ENCODE assay signal across 15 cellular contexts in the genomic region with DNA sequence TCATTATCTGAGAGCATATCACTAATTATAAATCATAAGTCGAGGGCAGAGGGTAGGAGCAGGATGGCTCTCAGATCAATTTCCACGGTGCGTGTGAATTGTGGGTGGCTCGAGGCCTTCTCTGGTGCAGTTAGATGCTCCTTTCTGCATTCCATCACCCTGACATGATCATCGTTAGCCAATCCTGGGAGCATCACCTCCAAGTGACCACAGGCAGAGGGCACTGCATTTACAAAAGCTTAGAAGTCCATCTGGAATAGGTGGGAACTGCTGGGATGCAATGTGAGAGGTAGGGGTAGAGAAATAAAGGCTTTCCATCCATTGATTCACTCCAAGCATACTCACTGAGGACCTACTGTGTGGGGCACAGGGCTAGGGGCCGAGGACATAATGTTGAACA.
A peak's percentile ranks its signal among the peaks of the same experiment; 100 is the strongest.
DNase-seq lines count a peak whose midpoint lies in the region; TF ChIP-seq lines count a peak whose summit lies in the region.
"Had no signal": no experiment of that assay in that cellular context is flagged by ENCODE, and none has a peak within 500 bp of the region (broad histone marks: within the 10 kb centered on the region; RNA-seq: fewer than 3 reads in every experiment).

No MANE protein-coding gene starts in this region.

- no peak for TF ChIP-seq EP300 in transverse colon (IDR thresholded peaks at IDR 0.05; ENCODE audit: low read depth)

- intact Hi-C loops in CD4-positive, alpha-beta memory T cell (cut with micrococcal nuclease): no loop called here
- intact Hi-C loops in transverse colon (cut with DNase I; ENCODE audit: low total_unique reads): no loop called here

- POLR2A ChIA-PET in CD4-positive, alpha-beta memory T cell (lab: Charles Lee; ENCODE audit: partially characterized antibody): no interaction called here

- H3K4me1 ChIP-seq in endodermal cell (ENCODE audit: control insufficient read depth, insufficient read depth, low read length) (no peaks in the 10 kb centered on the region), mesendoderm (ENCODE audit: control insufficient read depth, low read depth, low read length) (peaks cover 2% of the 10 kb centered on the region), transverse colon (no peaks in the 10 kb centered on the region), SJCRH30 (peaks cover 7% of the 10 kb centered on the region)
- H3K4me1 ChIP-seq in CD4-positive, alpha-beta memory T cell (ENCODE audit: insufficient read depth, low read length): no peaks in the 10 kb centered on the region

- peaks cover 5% of the 10 kb centered on the region for H3K27me3 Mint-ChIP-seq in endodermal cell (ENCODE audit: insufficient read depth)
- no peaks in the 10 kb centered on the region for H3K27me3 Mint-ChIP-seq in type B pancreatic cell
- no peaks in the 10 kb centered on the region for H3K27me3 Mint-ChIP-seq in CD4-positive, alpha-beta memory T cell
- H3K27me3 Mint-ChIP-seq: CD4-positive, CD25-positive, alpha-beta regulatory T cell; IgD-negative memory B cell had no signal

- no peak overlapping the region for H4K5ac ChIP-seq in mesendoderm (ENCODE audit: low read length)

- in situ Hi-C loops in transverse colon (cut with MboI; ENCODE audit: low pct_ligation_motif_present in 1 of 4, low pct_unique_long_range_greater_than_20kb in 1 of 4, low sequenced_read_pairs in 3 of 4): no loop called here

- no peak overlapping the region for H3K23ac ChIP-seq in mesendoderm (ENCODE audit: low read length)

- no peaks in the 10 kb centered on the region for H3K79me1 ChIP-seq in mesendoderm (ENCODE audit: low read length)

- H3K9me3 Mint-ChIP-seq in endodermal cell: no peaks in the 10 kb centered on the region
- no peaks in the 10 kb centered on the region for H3K9me3 Mint-ChIP-seq in type B pancreatic cell
- H3K9me3 Mint-ChIP-seq in CD4-positive, alpha-beta memory T cell: peaks cover 0 to 7% (median 1%) of the 10 kb centered on the region in 8 donors
- H3K9me3 Mint-ChIP-seq: GM23338, H9 had no signal

- no peak overlapping the region for H3K4me2 ChIP-seq in mesendoderm (ENCODE audit: low read length)
- H3K4me2 ChIP-seq: GM23338 had no signal

- TF ChIP-seq CTCF in LNCaP clone FGC (IDR thresholded peaks at IDR 0.05; ENCODE audit: control insufficient read depth, extremely low read depth, insufficient read depth): peak; percentile 7; the same call in 1 of the 2 replicates
- TF ChIP-seq CTCF in endodermal cell (conservative IDR thresholded peaks at IDR 0.05): peak; percentile 52
- no peak for TF ChIP-seq CTCF in type B pancreatic cell (conservative IDR thresholded peaks at IDR 0.05)
- TF ChIP-seq CTCF in transverse colon (IDR thresholded peaks at IDR 0.05): no peak

- WGBS in endodermal cell (ENCODE audit: insufficient coverage in 1 of 2, insufficient read length in 1 of 2), 2 experiments: 89 to 93% methylated on average over 4 to 6 of the region's 6 CpGs
- no CpG with 5 or more reads among the region's 6 CpGs for WGBS in mesendoderm (ENCODE audit: extremely low coverage, insufficient coverage, low lambda C conversion rate)
- 80 to 83% methylated on average over 1 to 6 of the region's 6 CpGs for WGBS in transverse colon (ENCODE audit: low coverage in 1 of 2), 2 donors

- H3K56ac ChIP-seq in mesendoderm (ENCODE audit: low read length): no peak overlapping the region

- H3K18ac ChIP-seq in mesendoderm (ENCODE audit: low read length): no peak overlapping the region

- no peak overlapping the region for H2BK15ac ChIP-seq in mesendoderm (replicated peaks; ENCODE audit: low read depth)

- H3K27ac ChIP-seq in endodermal cell (ENCODE audit: low read depth, low read length): no peak overlapping the region
- no peak overlapping the region for H3K27ac ChIP-seq in mesendoderm (ENCODE audit: low read depth, low read length)
- no peak overlapping the region for H3K27ac ChIP-seq in CD4-positive, alpha-beta memory T cell (ENCODE audit: low read depth, low read length)
- no peak overlapping the region for H3K27ac ChIP-seq in transverse colon
- no peak overlapping the region for H3K27ac ChIP-seq in SJCRH30

- no peak overlapping the region for H4K8ac ChIP-seq in mesendoderm (ENCODE audit: low read depth, low read length)

- no peaks in the 10 kb centered on the region for H3K36me3 ChIP-seq in endodermal cell (ENCODE audit: control insufficient read depth, insufficient read depth, low read length)
- no peaks in the 10 kb centered on the region for H3K36me3 ChIP-seq in mesendoderm (ENCODE audit: control insufficient read depth, insufficient read depth, low read length)
- no peaks in the 10 kb centered on the region for H3K36me3 ChIP-seq in CD4-positive, alpha-beta memory T cell (ENCODE audit: insufficient read depth, low read length)
- no peaks in the 10 kb centered on the region for H3K36me3 ChIP-seq in transverse colon
- H3K36me3 ChIP-seq in SJCRH30: no peaks in the 10 kb centered on the region
- H3K36me3 ChIP-seq: BE2C had no signal

- H2AK5ac ChIP-seq in mesendoderm (ENCODE audit: low read length): no peak overlapping the region

- H3K27me3 ChIP-seq in endodermal cell (ENCODE audit: control insufficient read depth, insufficient read depth, low read length, poor library complexity, severe bottlenecking) (no peaks in the 10 kb centered on the region), mesendoderm (ENCODE audit: insufficient read depth, low read length, poor library complexity) (no peaks in the 10 kb centered on the region), transverse colon (no peaks in the 10 kb centered on the region), SJCRH30 (no peaks in the 10 kb centered on the region)
- H3K27me3 ChIP-seq in CD4-positive, alpha-beta memory T cell (ENCODE audit: insufficient read depth, low read length): no peaks in the 10 kb centered on the region
- H3K27me3 ChIP-seq: BE2C had no signal

- no peak for DNase-seq in LNCaP clone FGC (ENCODE audit: low read depth)
- peak; percentile 68 for DNase-seq in endodermal cell
- peak; percentile 75 for DNase-seq in mesendoderm
- no peak for DNase-seq in type B pancreatic cell (ENCODE audit: extremely low spot score, unreplicated experiment)
- no peak for DNase-seq in CD4-positive, alpha-beta memory T cell
- DNase-seq in transverse colon: no peak
- DNase-seq in SJCRH30: no peak
- DNase-seq: ACHN; BE2C; C1 segment of cervical spinal cord; Caco-2; CD4-positive, CD25-positive, alpha-beta regulatory T cell; H9 had no signal

- H3K79me2 ChIP-seq in mesendoderm (ENCODE audit: control insufficient read depth, insufficient read depth, low read length): no peaks in the 10 kb centered on the region

- CTCF ChIA-PET in CD4-positive, alpha-beta memory T cell (lab: Charles Lee; ENCODE audit: partially characterized antibody): no interaction called here

- H3K4me3 Mint-ChIP-seq in endodermal cell (no peak overlapping the region), type B pancreatic cell (no peak overlapping the region)
- H3K4me3 Mint-ChIP-seq in CD4-positive, alpha-beta memory T cell: no peak overlapping the region
- H3K4me3 Mint-ChIP-seq: CD4-positive, CD25-positive, alpha-beta regulatory T cell; GM23338; H9; IgD-negative memory B cell had no signal

- H3K4me1 Mint-ChIP-seq in endodermal cell (peaks cover 7% of the 10 kb centered on the region), type B pancreatic cell (ENCODE audit: unreplicated experiment) (peaks cover 26% of the 10 kb centered on the region)
- H3K4me1 Mint-ChIP-seq in CD4-positive, alpha-beta memory T cell: no peaks in the 10 kb centered on the region
- H3K4me1 Mint-ChIP-seq: CD4-positive, CD25-positive, alpha-beta regulatory T cell; GM23338; IgD-negative memory B cell had no signal

- H3K9me3 ChIP-seq in endodermal cell (ENCODE audit: control insufficient read depth, low read length) (no peaks in the 10 kb centered on the region), transverse colon (no peaks in the 10 kb centered on the region), SJCRH30 (replicated peaks) (no peaks in the 10 kb centered on the region)
- H3K9me3 ChIP-seq in CD4-positive, alpha-beta memory T cell (ENCODE audit: control insufficient read depth in 1 of 2, low read length in 2 of 2): no peaks in the 10 kb centered on the region
- H3K9me3 ChIP-seq: BE2C, Caco-2 had no signal

- H3K9ac ChIP-seq in endodermal cell (ENCODE audit: extremely low read depth, low read length, poor library complexity, severe bottlenecking): no peak overlapping the region
- no peak overlapping the region for H3K9ac ChIP-seq in mesendoderm (ENCODE audit: low read length)

- no peaks in the 10 kb centered on the region for H3K36me3 Mint-ChIP-seq in endodermal cell (ENCODE audit: low read depth)
- H3K36me3 Mint-ChIP-seq in type B pancreatic cell: no peaks in the 10 kb centered on the region
- H3K36me3 Mint-ChIP-seq in CD4-positive, alpha-beta memory T cell: no peaks in the 10 kb centered on the region
- H3K36me3 Mint-ChIP-seq: CD4-positive, CD25-positive, alpha-beta regulatory T cell; IgD-negative memory B cell had no signal

- H2BK120ac ChIP-seq in mesendoderm (ENCODE audit: low read depth, low read length): no peak overlapping the region

- H3K4me3 ChIP-seq in LNCaP clone FGC (ENCODE audit: low read depth, low read length) (no peak overlapping the region), endodermal cell (ENCODE audit: low read length) (no peak overlapping the region), mesendoderm (ENCODE audit: low read length) (no peak overlapping the region), transverse colon (no peak overlapping the region), SJCRH30 (no peak overlapping the region)
- no peak overlapping the region for H3K4me3 ChIP-seq in CD4-positive, alpha-beta memory T cell (ENCODE audit: low read length in 2 of 2)
- H3K4me3 ChIP-seq: GM23338 had no signal

- H3K27ac Mint-ChIP-seq in endodermal cell: no peak overlapping the region
- H3K27ac Mint-ChIP-seq in type B pancreatic cell: peak overlapping the region; percentile 13
- H3K27ac Mint-ChIP-seq in CD4-positive, alpha-beta memory T cell: no peak overlapping the region
- H3K27ac Mint-ChIP-seq: CD4-positive, CD25-positive, alpha-beta regulatory T cell; GM23338; H9; IgD-negative memory B cell had no signal

- no peak overlapping the region for H3K4ac ChIP-seq in mesendoderm (ENCODE audit: low read depth, low read length)

- TF ChIP-seq POLR2A in transverse colon (IDR thresholded peaks at IDR 0.05): no peak

- H2BK5ac ChIP-seq in mesendoderm (ENCODE audit: low read length): no peak overlapping the region

Comparison
In these comparisons a context has a peak if more than half of its experiments do, and no peak if none do; other contexts are left out.
1. DNase-seq: peak in endodermal cell (single experiment) and mesendoderm (single experiment); none in LNCaP clone FGC (single experiment), type B pancreatic cell (single experiment), CD4-positive, alpha-beta memory T cell (0 of 5), transverse colon (single experiment) and SJCRH30 (0 of 2).
2. CTCF ChIP-seq: peak in LNCaP clone FGC (single experiment) and endodermal cell (single experiment); none in type B pancreatic cell (single experiment) and transverse colon (0 of 5).